11 cellular contexts compared by ENCODE assay signal in the genomic region with DNA sequence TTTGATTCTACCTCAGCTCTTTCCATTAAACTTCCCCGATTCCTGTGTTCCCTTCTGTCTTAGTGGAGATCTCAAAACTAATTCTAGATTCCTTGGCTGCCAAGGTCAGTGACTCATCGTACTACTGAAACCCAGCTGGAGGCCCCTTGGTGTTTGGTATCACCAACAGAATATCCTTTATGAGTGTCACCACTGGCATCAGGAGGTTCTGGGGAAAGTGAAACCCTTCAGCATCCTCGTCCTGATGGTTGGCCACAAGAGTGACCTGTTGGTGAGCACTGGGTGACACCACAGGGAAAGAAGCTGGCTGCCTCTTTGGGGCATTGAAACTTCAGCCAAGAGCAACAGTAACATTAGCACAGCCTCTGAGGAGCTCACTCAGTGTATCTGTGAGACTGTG. TPM values are rescaled to one million over a fixed set of nuclear protein-coding genes. Genes with fewer than 3 reads are reported as not detected.
DNase-seq lines count a peak whose midpoint lies in the region; ATAC-seq, FAIRE-seq and TF ChIP-seq lines count a peak whose summit lies in the region.
"Had no signal": no experiment of that assay in that cellular context is flagged by ENCODE, and none has a peak within 500 bp of the region (broad histone marks: within the 10 kb centered on the region; RNA-seq: fewer than 3 reads in every experiment).

No MANE protein-coding gene starts in this region.

- POLR2A ChIA-PET in HCT116 (lab: Charles Lee): interaction anchor here (2.0 to 2.9 kb wide), 3 partner anchors 19 to 91 kb away, joined by 5 to 22 read pairs (median 6); no protein-coding TSS in a partner anchor

- FAIRE-seq in D721Med (lab: Jason Lieb, UNC): no peak

- no peaks in the 10 kb centered on the region for H3K4me1 Mint-ChIP-seq in activated T-helper 17 cell treated with anti-CD3 and anti-CD28 coated beads, Interleukin-2, amount 50 U/mL, for 72 hours
- H3K4me1 Mint-ChIP-seq in progenitor cell of endocrine pancreas (ENCODE audit: low read depth): peaks cover 6% of the 10 kb centered on the region

- DNase-seq in AG08396 (ENCODE audit: low spot score): peak; percentile 90
- peak; percentile 66 for DNase-seq in HCT116 (ENCODE audit: low read depth, low spot score)
- no peak for DNase-seq in progenitor cell of endocrine pancreas (ENCODE audit: low spot score, unreplicated experiment)
- no peak for DNase-seq in D721Med (ENCODE audit: insufficient read length, low spot score)
- DNase-seq in NOMO-1 (lab: John Stamatoyannopoulos, UW; ENCODE audit: unreplicated experiment in 2 of 2): no peak
- DNase-seq: OCI-M1 had no signal

- no peaks in the 10 kb centered on the region for H3K27me3 Mint-ChIP-seq in activated T-helper 17 cell treated with anti-CD3 and anti-CD28 coated beads, Interleukin-2, amount 50 U/mL, for 72 hours
- H3K27me3 Mint-ChIP-seq in progenitor cell of endocrine pancreas: no peaks in the 10 kb centered on the region

- CTCF ChIA-PET in HCT116 (lab: Charles Lee): interaction anchor here (1.4 to 3.3 kb wide), 8 partner anchors 75 to 352 kb away, joined by 3 to 21 read pairs (median 11); no protein-coding TSS in a partner anchor

- H3K27ac Mint-ChIP-seq in activated T-helper 17 cell treated with anti-CD3 and anti-CD28 coated beads, Interleukin-2, amount 50 U/mL, for 72 hours: peak overlapping the region; percentile 30
- no peak overlapping the region for H3K27ac Mint-ChIP-seq in progenitor cell of endocrine pancreas
- H3K27ac Mint-ChIP-seq: nephron had no signal

- no peak overlapping the region for H3K4me3 Mint-ChIP-seq in activated T-helper 17 cell treated with anti-CD3 and anti-CD28 coated beads, Interleukin-2, amount 50 U/mL, for 72 hours
- no peak overlapping the region for H3K4me3 Mint-ChIP-seq in progenitor cell of endocrine pancreas (ENCODE audit: low read depth)
- H3K4me3 Mint-ChIP-seq: nephron had no signal

- H3K4me1 ChIP-seq in HCT116 (ENCODE audit: control insufficient read depth in 1 of 2, insufficient read depth in 2 of 2, low read length in 2 of 2) (peaks cover 17 to 33% of the 10 kb centered on the region in 2 experiments), iPS-20b (ENCODE audit: insufficient read depth, low read length) (0 out of 2 replicates have a peak, but pooled peaks cover 2% of the 10 kb centered on the region)

- intact Hi-C loops in HCT116 (cut with micrococcal nuclease): loop anchor here (2.0 to 5.0 kb wide), 4 partner anchors 193 to 744 kb away; no protein-coding TSS in a partner anchor

- ATAC-seq in HCT116 (peak; percentile 83), HG03378 (IDR thresholded peaks at IDR 0.05; ENCODE audit: unreplicated experiment) (no peak)
- ATAC-seq in activated T-helper 17 cell treated with anti-CD3 and anti-CD28 coated beads, Interleukin-2, amount 50 U/mL, for 72 hours (replicated peaks): peak; percentile 94

- RAD21 ChIA-PET in HCT116 (lab: Charles Lee; ENCODE audit: low non-redundant PET in 1 of 2, low total read pairs in 2 of 2, uncharacterized antibody in 2 of 2, unreplicated experiment in 2 of 2): no interaction called here

- no peaks in the 10 kb centered on the region for H3K79me2 ChIP-seq in HCT116 (ENCODE audit: insufficient read depth, low read length)

- no peaks in the 10 kb centered on the region for H4K20me1 ChIP-seq in HCT116 (ENCODE audit: insufficient read depth)

- H3K9me2 ChIP-seq in HCT116 (ENCODE audit: insufficient read depth): no peaks in the 10 kb centered on the region

- TF ChIP-seq CTCF in HCT116 (IDR thresholded peaks at IDR 0.05 in 2 of 3, conservative IDR thresholded peaks at IDR 0.05 in 1 of 3; ENCODE audit: borderline replicate concordance in 1 of 3, insufficient read depth in 1 of 3, low read depth in 2 of 3, low read length in 2 of 3) (no peak), progenitor cell of endocrine pancreas (IDR thresholded peaks at IDR 0.05; ENCODE audit: unreplicated experiment) (no peak), D721Med (IDR thresholded peaks at IDR 0.05; ENCODE audit: insufficient read depth, missing control alignments) (no peak)

- H3K27ac ChIP-seq in HCT116 (ENCODE audit: low read depth, low read length) (peak overlapping the region; percentile 57), iPS-20b (ENCODE audit: low read length) (no peak overlapping the region)

- peak overlapping the region; percentile 67 for H3K4me2 ChIP-seq in HCT116 (ENCODE audit: low read length)

- peak overlapping the region in 1 of 2 experiments; percentile 31; a peak in 3 of 4 replicates for H3K4me3 ChIP-seq in HCT116 (replicated peaks in 1 of 2; ENCODE audit: low read depth in 1 of 2, low read length in 2 of 2)
- no peak overlapping the region for H3K4me3 ChIP-seq in iPS-20b (ENCODE audit: low read length)

- no TSS peak for BruUV-seq in HCT116 (replicated peaks; lab: Mats Ljungman, UMichigan)

- TF ChIP-seq RAD21 in HCT116 (IDR thresholded peaks at IDR 0.05; ENCODE audit: low read depth): peak; percentile 33; the same call in 1 of the 2 replicates

- H2AFZ ChIP-seq in HCT116 (ENCODE audit: low read depth, low read length, poor library complexity, severe bottlenecking): no peak overlapping the region

- peaks cover 8 to 22% of the 10 kb centered on the region in 2 experiments for H3K36me3 ChIP-seq in HCT116 (ENCODE audit: control insufficient read depth in 1 of 2, insufficient read depth in 2 of 2, low read length in 2 of 2)
- H3K36me3 ChIP-seq in iPS-20b (ENCODE audit: insufficient read depth, low read depth, low read length): peaks cover 44% of the 10 kb centered on the region

- H3K9ac ChIP-seq in HCT116 (ENCODE audit: low read length) (peak overlapping the region; percentile 45), iPS-20b (ENCODE audit: low read depth, low read length) (0 out of 2 replicates have a peak overlapping the region, but pooled peaks have one; percentile 40)

- H3K9me3 ChIP-seq in HCT116 (ENCODE audit: control insufficient read depth in 1 of 2, insufficient read depth in 1 of 2, low read depth in 1 of 2, low read length in 2 of 2): no peaks in the 10 kb centered on the region
- no peaks in the 10 kb centered on the region for H3K9me3 ChIP-seq in iPS-20b (ENCODE audit: insufficient read depth, low read depth, low read length)

- H3K36me3 Mint-ChIP-seq in activated T-helper 17 cell treated with anti-CD3 and anti-CD28 coated beads, Interleukin-2, amount 50 U/mL, for 72 hours (ENCODE audit: low read depth): peaks cover 41% of the 10 kb centered on the region
- H3K36me3 Mint-ChIP-seq in progenitor cell of endocrine pancreas (ENCODE audit: insufficient read depth): no peaks in the 10 kb centered on the region

- TF ChIP-seq POLR2A in HCT116 (IDR thresholded peaks at IDR 0.05; ENCODE audit: borderline replicate concordance, extremely low read depth, insufficient read depth, insufficient read length): no peak

- H3K27me3 ChIP-seq in HCT116 (ENCODE audit: insufficient read depth, low read length) (no peaks in the 10 kb centered on the region), iPS-20b (ENCODE audit: insufficient read depth, low read length) (no peaks in the 10 kb centered on the region)

- no peaks in the 10 kb centered on the region for H3K9me3 Mint-ChIP-seq in activated T-helper 17 cell treated with anti-CD3 and anti-CD28 coated beads, Interleukin-2, amount 50 U/mL, for 72 hours
- no peaks in the 10 kb centered on the region for H3K9me3 Mint-ChIP-seq in progenitor cell of endocrine pancreas (ENCODE audit: low read depth)
- H3K9me3 Mint-ChIP-seq: nephron had no signal

TF ChIP-seq in HCT116, 20 proteins besides CTCF, POLR2A, EP300 and RAD21:
- TF ChIP-seq EZH2 (IDR thresholded peaks at IDR 0.05) (no peak), EZH2phosphoT487 (IDR thresholded peaks at IDR 0.05; ENCODE audit: borderline replicate concordance) (no peak), CEBPB (IDR thresholded peaks at IDR 0.05; ENCODE audit: low read depth) (no peak), SP1 (IDR thresholded peaks at IDR 0.05; ENCODE audit: low read depth) (peak; percentile 51; the same call in 1 of the 2 replicates), POLR2AphosphoS5 (IDR thresholded peaks at IDR 0.05; ENCODE audit: low read depth, low read length) (no peak), CBX3 (IDR thresholded peaks at IDR 0.05; ENCODE audit: low read depth) (peak; percentile 43; the same call in 1 of the 2 replicates), MAX (IDR thresholded peaks at IDR 0.05) (0 out of 2 replicates have a peak, but pooled peaks have one; percentile 21), FOSL1 (IDR thresholded peaks at IDR 0.05; ENCODE audit: low read depth) (peak; percentile 81), JUND (IDR thresholded peaks at IDR 0.05) (peak; percentile 88)

RNA-seq across cellular contexts. Expression of gene RAB42, which starts 9.6 kb away (rescaled TPM):
- total RNA-seq in HCT116 (2021; ENCODE audit: unreplicated experiment): not detected
- 0.05 and 0.15 TPM in 2 replicates for polyA plus RNA-seq in HCT116 (2012)
- total RNA-seq in activated T-helper 17 cell treated with anti-CD3 and anti-CD28 coated beads, Interleukin-2, amount 50 U/mL, for 72 hours: not detected
- 0.65 and 2.1 TPM in 2 replicates for total RNA-seq in progenitor cell of endocrine pancreas

RNA-seq across cellular contexts. Expression of gene TAF12, which starts 41.2 kb away (rescaled TPM):
- total RNA-seq in HCT116 (2021; ENCODE audit: unreplicated experiment) (39.0 TPM), progenitor cell of endocrine pancreas (18.2 and 20.1 TPM in 2 replicates)
- 35.5 and 47.0 TPM in 2 replicates for polyA plus RNA-seq in HCT116 (2012)
- total RNA-seq in activated T-helper 17 cell treated with anti-CD3 and anti-CD28 coated beads, Interleukin-2, amount 50 U/mL, for 72 hours: 10 to 100 TPM; 15.0 to 28.4 TPM

RNA-seq across cellular contexts. Expression of gene RNU11, which starts 46.7 kb away (rescaled TPM):
- not detected for total RNA-seq in HCT116 (2021; ENCODE audit: unreplicated experiment)
- not detected in 2 replicates for polyA plus RNA-seq in HCT116 (2012)
- total RNA-seq in activated T-helper 17 cell treated with anti-CD3 and anti-CD28 coated beads, Interleukin-2, amount 50 U/mL, for 72 hours: not detected
- not detected in 2 replicates for total RNA-seq in progenitor cell of endocrine pancreas
- total RNA-seq: temporal lobe had no signal

RNA-seq across cellular contexts. Expression of gene TRNAU1AP, which starts 48.8 kb away (rescaled TPM):
- total RNA-seq in HCT116 (2021; ENCODE audit: unreplicated experiment) (29.7 TPM), progenitor cell of endocrine pancreas (38.6 and 39.6 TPM in 2 replicates)
- 21.9 and 25.3 TPM in 2 replicates for polyA plus RNA-seq in HCT116 (2012)
- total RNA-seq in activated T-helper 17 cell treated with anti-CD3 and anti-CD28 coated beads, Interleukin-2, amount 50 U/mL, for 72 hours: 10 to 100 TPM; 58.9 to 95.8 TPM

Comparison
In these comparisons a context has a peak if more than half of its experiments do, and no peak if none do; other contexts are left out.
1. DNase-seq: peak in AG08396 (single experiment) and HCT116 (single experiment); none in progenitor cell of endocrine pancreas (single experiment), D721Med (single experiment) and NOMO-1 (0 of 2).